ENCODE assay signal across 21 cellular contexts in genomic region chr14:70802379-70802778, GRCh38.
"Had no signal": no experiment of that assay in that cellular context is flagged by ENCODE, and none has a peak within 500 bp of the region (broad histone marks: within the 10 kb centered on the region; RNA-seq: fewer than 3 reads in every experiment).

No MANE protein-coding gene starts in this region.

- H3K27me3 ChIP-seq: adrenal gland, breast epithelium, vagina had no signal

- H3K27ac ChIP-seq: adrenal gland, breast epithelium, esophagus muscularis mucosa, heart right ventricle, tibial nerve, vagina had no signal

- H3K4me1 ChIP-seq: adrenal gland, breast epithelium, esophagus muscularis mucosa, tibial nerve, vagina had no signal

- H3K36me3 ChIP-seq: adrenal gland, breast epithelium, heart right ventricle, tibial nerve had no signal

- H3K27ac Mint-ChIP-seq: activated naive CD4-positive, alpha-beta T cell treated with anti-CD3 and anti-CD28 coated beads, Interleukin-2, amount 10 ng/mL, durations not matched to agents 7 days and 5 days; T-helper 1 cell treated with Interleukin-12 subunit alpha and Interleukin-12 subunit beta and Interleukin-4 antibody, amounts not matched to agents 30 μg/mL and 1 μg/mL, for 36 hours had no signal

- H3K9me3 ChIP-seq: adrenal gland, breast epithelium, esophagus muscularis mucosa, heart right ventricle, mucosa of descending colon, tibial nerve, vagina had no signal

- H3K9me3 Mint-ChIP-seq: activated naive CD4-positive, alpha-beta T cell treated with anti-CD3 and anti-CD28 coated beads, Interleukin-2, amount 10 ng/mL, durations not matched to agents 7 days and 5 days; naive B cell; T-helper 1 cell treated with Interleukin-12 subunit alpha and Interleukin-12 subunit beta and Interleukin-4 antibody, amounts not matched to agents 30 μg/mL and 1 μg/mL, for 36 hours had no signal

- H3K4me3 Mint-ChIP-seq: activated naive CD4-positive, alpha-beta T cell treated with anti-CD3 and anti-CD28 coated beads, Interleukin-2, amount 10 ng/mL, durations not matched to agents 7 days and 5 days; neural crest cell; T-helper 1 cell treated with Interleukin-12 subunit alpha and Interleukin-12 subunit beta and Interleukin-4 antibody, amounts not matched to agents 30 μg/mL and 1 μg/mL, for 36 hours had no signal

- H3K4me1 Mint-ChIP-seq: neural crest cell had no signal

- DNase-seq: activated CD4-positive, alpha-beta T cell treated with anti-CD3 and anti-CD28 coated beads, Interleukin-2, amount 50 U/mL, for 4 hours; activated CD4-positive, CD25-positive, alpha-beta regulatory T cell treated with anti-CD3 and anti-CD28 coated beads, Interleukin-2, amount 50 U/mL, for 72 hours; activated naive CD4-positive, alpha-beta T cell treated with anti-CD3 and anti-CD28 coated beads, Interleukin-2, amount 10 ng/mL, durations not matched to agents 7 days and 5 days; adrenal gland; cerebellar nuclear complex; cortex of kidney; effector CD4-positive, alpha-beta T cell; heart right ventricle; left ventricle myocardium superior; mesenchymal stem cell; mucosa of descending colon; naive B cell; retina; stimulated activated naive CD4-positive, alpha-beta T cell treated with Interleukin-2 at 50 U/mL for 16 hours had no signal

- ATAC-seq: heart right ventricle, left ventricle myocardium superior, mucosa of descending colon had no signal

- FAIRE-seq: astrocyte had no signal

- H3K4me3 ChIP-seq: adrenal gland, breast epithelium, esophagus muscularis mucosa, heart right ventricle, mucosa of descending colon, tibial nerve, vagina had no signal

- H3K27me3 Mint-ChIP-seq: activated naive CD4-positive, alpha-beta T cell treated with anti-CD3 and anti-CD28 coated beads, Interleukin-2, amount 10 ng/mL, durations not matched to agents 7 days and 5 days; naive B cell had no signal
